12 cellular contexts compared by ENCODE assay signal in the genomic region with DNA sequence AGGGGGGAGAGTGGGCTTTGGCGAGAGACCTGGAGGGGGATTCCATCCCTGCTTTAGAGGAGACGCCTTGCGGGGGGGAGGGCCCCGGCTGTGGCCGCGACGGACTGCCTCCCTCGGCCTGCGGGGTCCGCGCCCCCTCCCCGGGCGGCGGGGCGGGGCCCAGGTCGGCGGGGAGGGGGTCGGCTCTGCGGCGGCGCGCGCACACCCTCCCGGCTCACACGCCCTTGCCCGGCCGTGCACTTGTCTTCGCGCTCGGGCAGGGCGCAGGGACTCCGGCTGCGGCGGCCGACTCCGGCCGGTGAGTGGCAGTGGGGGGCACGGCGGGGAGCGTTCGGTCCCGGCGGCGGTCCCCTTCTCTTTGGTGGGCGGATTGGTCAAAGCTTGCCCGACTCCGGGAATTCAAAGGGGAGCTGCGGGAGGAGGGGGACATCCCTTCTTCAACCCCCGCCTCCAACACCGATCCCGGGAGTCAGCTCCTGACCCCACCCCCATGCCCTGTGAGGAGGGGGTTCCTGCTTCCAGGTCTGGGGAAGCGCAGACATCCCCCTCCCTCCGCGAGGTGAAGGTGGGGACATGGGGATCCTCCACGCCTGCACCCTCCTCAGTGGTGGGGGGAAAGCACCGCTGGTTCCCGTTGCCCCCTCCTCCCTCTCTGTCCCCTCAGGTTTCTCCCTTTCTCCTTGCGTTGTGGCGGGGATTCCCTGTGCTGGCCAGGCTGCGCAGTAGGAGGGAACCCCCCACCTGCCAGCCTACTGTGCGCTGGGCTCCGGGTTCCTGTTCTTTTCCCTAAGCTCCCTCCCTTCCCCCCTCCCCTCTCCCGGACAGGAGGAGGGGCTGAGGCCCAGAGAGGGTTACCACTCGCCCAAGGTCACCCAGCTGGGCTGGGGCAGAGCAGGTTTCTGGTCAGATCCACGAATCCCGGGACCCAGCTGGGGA. TPM values are rescaled to one million over a fixed set of nuclear protein-coding genes. Genes with fewer than 3 reads are reported as not detected.
DNase-seq lines count a peak whose midpoint lies in the region; ATAC-seq, FAIRE-seq and TF ChIP-seq lines count a peak whose summit lies in the region.
"Had no signal": no experiment of that assay in that cellular context is flagged by ENCODE, and none has a peak within 500 bp of the region (broad histone marks: within the 10 kb centered on the region; RNA-seq: fewer than 3 reads in every experiment).

No MANE protein-coding gene starts in this region.

- peak overlapping the region; percentile 85 for H3K4me3 Mint-ChIP-seq in nephron progenitor cell

- H3K4me2 ChIP-seq in GM12878 (ENCODE audit: control insufficient read depth, insufficient read depth), result peak overlapping the region; percentile 92

- no peak for TF ChIP-seq EP300 in GM12878 (IDR thresholded peaks at IDR 0.05; ENCODE audit: borderline replicate concordance in 1 of 2, control insufficient read depth in 1 of 2, low read depth in 2 of 2, low read length in 2 of 2)

- ATAC-seq in GM12878, result peak; percentile 6; the same call in 1 of the 3 replicates
- ATAC-seq in GM18861 (IDR thresholded peaks at IDR 0.05; ENCODE audit: unreplicated experiment), result no peak

- FAIRE-seq in GM12878 (lab: Jason Lieb, UNC) (no peak), H54 (lab: Jason Lieb, UNC) (no peak)
- FAIRE-seq: A204.1 had no signal

- no peaks in the 10 kb centered on the region for H4K20me1 ChIP-seq in GM12878 (ENCODE audit: control insufficient read depth, insufficient read depth)

- SMC1A ChIA-PET in GM12878 (lab: Charles Lee; ENCODE audit: uncharacterized antibody, unreplicated experiment), result interaction anchor here (1.3 kb wide), 1 partner anchor 44 kb away, joined by 3 read pairs; no protein-coding TSS in a partner anchor

- H3K4me3 ChIP-seq in H7 (ENCODE audit: insufficient read depth, low read depth, low read length) (peak overlapping the region; percentile 52), GM12878 (peak overlapping the region; percentile 74)
- H3K4me3 ChIP-seq: ovary, tibial nerve had no signal

- no peak overlapping the region for H3K9ac ChIP-seq in GM12878 (ENCODE audit: control insufficient read depth, insufficient read depth, low read length)

- TF ChIP-seq POLR2A in GM12878 (IDR thresholded peaks at IDR 0.05; ENCODE audit: low read depth, low read length), result no peak
- TF ChIP-seq POLR2A in H54 (IDR thresholded peaks at IDR 0.05; ENCODE audit: low read depth, low read length), result no peak

- intact Hi-C loops in GM12878 (cut with micrococcal nuclease; ENCODE audit: unreplicated experiment), result no loop called here

- H3K36me3 Mint-ChIP-seq in nephron progenitor cell (ENCODE audit: low read depth), result peaks cover 2% of the 10 kb centered on the region

- in situ Hi-C loops in GM12878 (cut with MboI), result no loop called here

- H3K27me3 Mint-ChIP-seq in nephron progenitor cell (ENCODE audit: low read depth, poor library complexity), result peaks cover 66% of the 10 kb centered on the region

- WGBS in GM12878 (ENCODE audit: insufficient coverage, insufficient replicate concordance, low lambda C conversion rate, missing lambda C conversion rate), result 3% methylated on average over 54 of the region's 66 CpGs

- H3K27me3 ChIP-seq in H7 (ENCODE audit: control insufficient read depth, insufficient read depth, low read length) (peaks cover 54% of the 10 kb centered on the region), GM12878 (replicated peaks in 1 of 2; ENCODE audit: control insufficient read depth in 2 of 2, insufficient read depth in 2 of 2, low read length in 1 of 2) (peaks cover 10 to 11% of the 10 kb centered on the region in 2 experiments)

- no peak overlapping the region for H3K27ac Mint-ChIP-seq in nephron progenitor cell

- RAD21 ChIA-PET in GM12878 (lab: Charles Lee; ENCODE audit: unreplicated experiment), result interaction anchor here (0.9 to 2.7 kb wide), 3 partner anchors 44 to 93 kb away, joined by 3 to 14 read pairs (median 5); partner anchors contain the start of gene RPL18A

- H3K4me1 Mint-ChIP-seq in nephron progenitor cell, result peaks cover 48% of the 10 kb centered on the region

- POLR2A ChIA-PET in GM12878 (lab: Charles Lee), result interaction anchor here (0.6 to 2.9 kb wide), 5 partner anchors 9 to 126 kb away, joined by 3 to 14 read pairs (median 5); partner anchors contain the start of gene CCDC124

- CTCF ChIA-PET in GM12878 (lab: Yijun Ruan, JAX), result interaction anchor here (1.1 to 4.1 kb wide), 6 partner anchors 13 to 93 kb away, joined by 3 to 27 read pairs (median 4); partner anchors contain the start of gene RPL18A

- no peak for TF ChIP-seq RAD21 in GM12878 (IDR thresholded peaks at IDR 0.05; ENCODE audit: insufficient read depth, low read depth, low read length)

- H2AFZ ChIP-seq in GM12878 (ENCODE audit: control insufficient read depth, low read depth, low read length), result no peak overlapping the region; the same call in 1 of the 2 replicates

- TF ChIP-seq CTCF in GM12878 (IDR thresholded peaks at IDR 0.05 in 2 of 3, conservative IDR thresholded peaks at IDR 0.05 in 1 of 3; ENCODE audit: control insufficient read depth in 2 of 3, extremely low read depth in 1 of 3, insufficient read depth in 1 of 3, low read depth in 3 of 3, low read length in 3 of 3), result no peak
- no peak for TF ChIP-seq CTCF in nephron progenitor cell (IDR thresholded peaks at IDR 0.05)

- no peaks in the 10 kb centered on the region for H3K36me3 ChIP-seq in H7 (replicated peaks; ENCODE audit: control insufficient read depth, insufficient read depth, low read length)
- H3K36me3 ChIP-seq in GM12878 (ENCODE audit: control insufficient read depth in 2 of 2, insufficient read depth in 2 of 2, low read length in 1 of 2), result no peaks in the 10 kb centered on the region
- H3K36me3 ChIP-seq: ovary, tibial nerve had no signal

- no peaks in the 10 kb centered on the region for H3K9me3 ChIP-seq in GM12878 (replicated peaks; ENCODE audit: control insufficient read depth, insufficient read depth, low read length)
- H3K9me3 ChIP-seq: ovary, tibial nerve had no signal

- H3K4me1 ChIP-seq in GM12878 (ENCODE audit: control insufficient read depth, insufficient read depth, low read length), result peaks cover 40% of the 10 kb centered on the region

- BruUV-seq in GM12878 (replicated peaks; lab: Mats Ljungman, UMichigan), result no TSS peak

- no peaks in the 10 kb centered on the region for H3K79me2 ChIP-seq in GM12878 (ENCODE audit: control insufficient read depth, insufficient read depth, low read length)

- H3K27ac ChIP-seq in GM12878 (ENCODE audit: control insufficient read depth, insufficient read depth), result no peak overlapping the region
- H3K27ac ChIP-seq: ovary, tibial nerve had no signal

- H3K9me3 Mint-ChIP-seq in nephron progenitor cell, result no peaks in the 10 kb centered on the region

- DNase-seq in DMS53 (lab: John Stamatoyannopoulos, UW), result peak; percentile 27
- no peak for DNase-seq in DMS53 treated with DMSO at 0.1 percent for 48 hours (lab: John Stamatoyannopoulos, UW; ENCODE audit: unreplicated experiment)
- peak; percentile 90 for DNase-seq in H7
- DNase-seq in GM12878 (ENCODE audit: low read depth, low spot score), result no peak
- peak; percentile 66 for DNase-seq in nephron progenitor cell
- no peak for DNase-seq in NAMALWA (ENCODE audit: low spot score)
- DNase-seq in H54 (ENCODE audit: insufficient read length, low spot score), result no peak
- DNase-seq: stimulated activated CD4-positive, alpha-beta T cell treated with anti-CD3 and anti-CD28 coated beads, Interleukin-4, amount 100 ng/mL, for 4 hours had no signal

RNA-seq across cellular contexts. Expression of gene KCNN1, which starts 14.6 kb away (rescaled TPM):
- 4.3 and 7.4 TPM in 2 replicates for total RNA-seq in H7 (2014; rRNA removed; shearing (Covaris generic))
- total RNA-seq in GM12878 (2013; cell fraction: nucleolus; rRNA removed), result 12.0 and 14.7 TPM in 2 replicates
- total RNA-seq in GM12878 (2014; rRNA removed) (0.40 and 0.60 TPM in 2 replicates), GM12878 (2014; rRNA removed; fragmentation: Illumina TruSeq; extraction: Trizol) (0.09 and 0.14 TPM in 2 replicates), GM12878 (2021) (0.43 and 0.87 TPM in 2 replicates)
- 0.64 TPM for polyA plus RNA-seq in GM12878 (2011; ENCODE audit: low read depth)
- polyA plus RNA-seq in GM12878 (2011; rRNA removed) (0.45 and 0.95 TPM in 2 replicates), GM12878 (2014; fragmentation: Illumina TruSeq; extraction: Trizol) (0.04 and 0.10 TPM in 2 replicates), GM12878 (2014; fragmentation: Nextera tagmentation; extraction: Ambion mirVana) (under 1 TPM in 1 of 2 experiments, not detected in 1; 0.02 TPM), GM12878 (2014; rRNA removed) (0.13 and 0.31 TPM in 2 replicates), GM12878 (2016; fragmentation: Nextera tagmentation; extraction: Ambion mirVana) (under 1 TPM; 0.16 TPM)
- 1.2 and 1.5 TPM in 2 replicates for polyA plus RNA-seq in GM12878 (2011; cell fraction: cytosol; rRNA removed)
- polyA plus RNA-seq in GM12878 (2011; cell fraction: nucleus; rRNA removed), result 1.9 and 2.6 TPM in 2 replicates
- 1.4 and 1.6 TPM in 2 replicates for polyA plus RNA-seq in GM12878 (2012)
- 1.5 and 2.3 TPM in 2 replicates for polyA minus RNA-seq in GM12878 (2011; rRNA and poly(A)+ RNA removed)
- 0.52 TPM in 1 of 2 replicates, not detected in the other for polyA minus RNA-seq in GM12878 (2011; cell fraction: cytosol; rRNA and poly(A)+ RNA removed)
- 0.85 and 1.1 TPM in 2 replicates for polyA minus RNA-seq in GM12878 (2011; cell fraction: nucleus; rRNA and poly(A)+ RNA removed)

RNA-seq across cellular contexts. Expression of gene CCDC124, which starts 19.5 kb away (rescaled TPM):
- total RNA-seq in H7 (2014; rRNA removed; shearing (Covaris generic)), result 39.7 and 55.4 TPM in 2 replicates
- 11.2 and 12.8 TPM in 2 replicates for total RNA-seq in GM12878 (2013; cell fraction: nucleolus; rRNA removed)
- total RNA-seq in GM12878 (2014; rRNA removed) (50.9 and 70.5 TPM in 2 replicates), GM12878 (2014; rRNA removed; fragmentation: Illumina TruSeq; extraction: Trizol) (13.3 and 14.4 TPM in 2 replicates), GM12878 (2021) (108 and 116 TPM in 2 replicates)
- polyA plus RNA-seq in GM12878 (2011; ENCODE audit: low read depth), result 12.3 TPM
- polyA plus RNA-seq in GM12878 (2011; rRNA removed) (11.9 and 33.1 TPM in 2 replicates), GM12878 (2014; fragmentation: Illumina TruSeq; extraction: Trizol) (2.0 and 17.7 TPM in 2 replicates), GM12878 (2014; fragmentation: Nextera tagmentation; extraction: Ambion mirVana) (10 to 100 TPM in 1 of 2 experiments, 1 to 10 TPM in 1; 3.7 to 16.1 TPM), GM12878 (2014; rRNA removed) (137 and 153 TPM in 2 replicates), GM12878 (2016; fragmentation: Nextera tagmentation; extraction: Ambion mirVana) (100 to 1,000 TPM; 166 to 184 TPM)
- 54.0 and 87.9 TPM in 2 replicates for polyA plus RNA-seq in GM12878 (2011; cell fraction: cytosol; rRNA removed)
- polyA plus RNA-seq in GM12878 (2011; cell fraction: nucleus; rRNA removed), result 33.7 and 51.4 TPM in 2 replicates
- 45.0 and 63.4 TPM in 2 replicates for polyA plus RNA-seq in GM12878 (2012)
- polyA minus RNA-seq in GM12878 (2011; rRNA and poly(A)+ RNA removed), result 3.7 and 9.3 TPM in 2 replicates
- 11.5 and 14.8 TPM in 2 replicates for polyA minus RNA-seq in GM12878 (2011; cell fraction: cytosol; rRNA and poly(A)+ RNA removed)
- 5.1 and 14.2 TPM in 2 replicates for polyA minus RNA-seq in GM12878 (2011; cell fraction: nucleus; rRNA and poly(A)+ RNA removed)

RNA-seq across cellular contexts. Expression of gene ARRDC2, which starts 55.7 kb away (rescaled TPM):
- 4.8 and 14.0 TPM in 2 replicates for total RNA-seq in H7 (2014; rRNA removed; shearing (Covaris generic))
- 19.4 and 23.9 TPM in 2 replicates for total RNA-seq in GM12878 (2013; cell fraction: nucleolus; rRNA removed)
- total RNA-seq in GM12878 (2014; rRNA removed) (6.8 and 8.8 TPM in 2 replicates), GM12878 (2014; rRNA removed; fragmentation: Illumina TruSeq; extraction: Trizol) (5.5 TPM in 2 replicates), GM12878 (2021) (9.3 and 10.1 TPM in 2 replicates)
- polyA plus RNA-seq in GM12878 (2011; ENCODE audit: low read depth), result 3.8 TPM
- polyA plus RNA-seq in GM12878 (2011; rRNA removed) (4.4 and 5.2 TPM in 2 replicates), GM12878 (2014; fragmentation: Illumina TruSeq; extraction: Trizol) (4.3 and 4.7 TPM in 2 replicates), GM12878 (2014; fragmentation: Nextera tagmentation; extraction: Ambion mirVana) (1 to 10 TPM in 1 of 2 experiments, under 1 TPM in 1; 0.48 to 1.1 TPM), GM12878 (2014; rRNA removed) (9.6 and 11.1 TPM in 2 replicates), GM12878 (2016; fragmentation: Nextera tagmentation; extraction: Ambion mirVana) (1 to 10 TPM; 1.1 to 2.7 TPM)
- polyA plus RNA-seq in GM12878 (2011; cell fraction: cytosol; rRNA removed), result 3.9 and 6.7 TPM in 2 replicates
- polyA plus RNA-seq in GM12878 (2011; cell fraction: nucleus; rRNA removed), result 31.0 and 35.9 TPM in 2 replicates
- polyA plus RNA-seq in GM12878 (2012), result 6.5 and 8.6 TPM in 2 replicates
- 3.4 and 4.4 TPM in 2 replicates for polyA minus RNA-seq in GM12878 (2011; rRNA and poly(A)+ RNA removed)
- polyA minus RNA-seq in GM12878 (2011; cell fraction: cytosol; rRNA and poly(A)+ RNA removed), result 2.3 and 3.7 TPM in 2 replicates
- polyA minus RNA-seq in GM12878 (2011; cell fraction: nucleus; rRNA and poly(A)+ RNA removed), result 4.4 and 8.6 TPM in 2 replicates

Comparison
In these comparisons a context has a peak if more than half of its experiments do, and no peak if none do; other contexts are left out.
1. DNase-seq: peak in DMS53 (single experiment), H7 (single experiment) and nephron progenitor cell (single experiment); none in DMS53 treated with DMSO at 0.1 percent for 48 hours (single experiment), GM12878 (single experiment), NAMALWA (single experiment) and H54 (single experiment).